8 cellular contexts compared by ENCODE assay signal in the genomic region with DNA sequence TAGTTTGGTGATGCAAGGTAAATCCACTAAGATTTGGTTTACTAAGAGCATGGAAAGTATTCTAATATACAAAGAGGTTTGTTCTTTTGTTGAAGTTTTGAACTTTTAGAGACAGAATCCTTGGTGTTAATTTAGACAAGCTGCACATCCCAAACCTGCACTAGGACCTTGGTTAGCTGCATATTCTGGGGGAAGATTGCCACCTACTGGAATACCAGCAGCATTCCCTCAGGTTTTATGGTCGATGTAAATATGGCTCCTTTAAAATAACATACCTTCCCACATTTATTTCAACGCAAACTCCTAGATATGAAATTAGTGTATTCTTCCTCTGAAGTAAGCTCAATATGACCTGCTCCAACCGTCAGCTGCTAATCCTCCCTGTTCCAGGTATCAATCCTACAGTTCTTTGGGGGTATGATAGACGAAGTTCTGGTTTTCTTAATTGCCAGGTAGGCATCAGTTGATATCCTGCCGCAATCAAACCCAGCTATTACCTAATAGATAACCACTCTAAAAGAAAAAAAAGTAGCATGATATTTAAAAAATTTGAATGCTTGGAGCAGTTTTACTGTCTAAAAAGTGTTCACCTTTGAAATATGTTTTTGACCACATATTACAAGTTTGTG.
A peak's percentile ranks its signal among the peaks of the same experiment; 100 is the strongest.
DNase-seq lines count a peak whose midpoint lies in the region; ATAC-seq and TF ChIP-seq lines count a peak whose summit lies in the region.

No MANE protein-coding gene starts in this region.

- H3K9me3 ChIP-seq in endocrine pancreas (ENCODE audit: control insufficient read depth, low read length) = no peaks in the 10 kb centered on the region
- no peaks in the 10 kb centered on the region for H3K9me3 ChIP-seq in osteoblast (ENCODE audit: low read depth, low read length)

- peak; percentile 58 for TF ChIP-seq CTCF in GM06990 (IDR thresholded peaks at IDR 0.05; ENCODE audit: insufficient read depth, low read length, poor library complexity, severe bottlenecking)
- peak; percentile 28 for TF ChIP-seq CTCF in osteoblast (IDR thresholded peaks at IDR 0.05; ENCODE audit: extremely low read depth, low read depth, low read length)

- H3K36me3 ChIP-seq in GM06990 (ENCODE audit: control insufficient read depth, insufficient read depth, low read length) = no peaks in the 10 kb centered on the region
- H3K36me3 ChIP-seq in endocrine pancreas (ENCODE audit: control insufficient read depth, insufficient read depth, low read length) = no peaks in the 10 kb centered on the region
- H3K36me3 ChIP-seq in osteoblast (ENCODE audit: insufficient read depth, low read length) = no peaks in the 10 kb centered on the region

- no peaks in the 10 kb centered on the region for H4K20me1 ChIP-seq in osteoblast (ENCODE audit: insufficient read depth, low read length)

- H3K9ac ChIP-seq in endocrine pancreas (ENCODE audit: control insufficient read depth, insufficient read depth, low read length) = no peak overlapping the region

- DNase-seq in GM06990 (ENCODE audit: extremely low read depth, insufficient read length) (no peak), NCI-H82 treated with DMSO at 0.1 percent for 48 hours (lab: John Stamatoyannopoulos, UW; ENCODE audit: unreplicated experiment) (peak; percentile 39), osteoblast (ENCODE audit: insufficient read length, low spot score, missing footprints) (no peak)

- H3K79me2 ChIP-seq in osteoblast (ENCODE audit: insufficient read depth, low read length) = no peaks in the 10 kb centered on the region

- H3K4me1 ChIP-seq in endocrine pancreas (ENCODE audit: control insufficient read depth, insufficient read depth, low read length) = peaks cover 35% of the 10 kb centered on the region
- no peaks in the 10 kb centered on the region for H3K4me1 ChIP-seq in osteoblast (ENCODE audit: insufficient read depth, low read length)

- ATAC-seq in HG03521 (IDR thresholded peaks at IDR 0.05; ENCODE audit: unreplicated experiment) (peak; percentile 45), GM21528 (IDR thresholded peaks at IDR 0.05; ENCODE audit: low FRiP score, unreplicated experiment) (no peak), HG02571 (IDR thresholded peaks at IDR 0.05; ENCODE audit: unreplicated experiment) (no peak), GM19395 (IDR thresholded peaks at IDR 0.05; ENCODE audit: unreplicated experiment) (no peak)

- H2AFZ ChIP-seq in osteoblast (ENCODE audit: low read length) = no peak overlapping the region

- no peak overlapping the region for H3K4me3 ChIP-seq in GM06990 (replicated peaks; ENCODE audit: low read depth, low read length)
- H3K4me3 ChIP-seq in endocrine pancreas (ENCODE audit: control insufficient read depth, insufficient read depth, low read length) = peak overlapping the region; percentile 77
- no peak overlapping the region for H3K4me3 ChIP-seq in osteoblast (ENCODE audit: insufficient read depth, low read length)

- H3K27ac ChIP-seq in osteoblast (ENCODE audit: low read depth, low read length) = no peak overlapping the region

- no peak overlapping the region for H3K4me2 ChIP-seq in osteoblast (ENCODE audit: insufficient read depth, low read length)

- H3K27me3 ChIP-seq in GM06990 (replicated peaks; ENCODE audit: control insufficient read depth, insufficient read depth, low read length) (no peaks in the 10 kb centered on the region), endocrine pancreas (ENCODE audit: control insufficient read depth, insufficient read depth, low read length) (no peaks in the 10 kb centered on the region), osteoblast (ENCODE audit: insufficient read depth, low read length) (no peaks in the 10 kb centered on the region)
